1 cellular context compared by ENCODE assay signal in the genomic region with DNA sequence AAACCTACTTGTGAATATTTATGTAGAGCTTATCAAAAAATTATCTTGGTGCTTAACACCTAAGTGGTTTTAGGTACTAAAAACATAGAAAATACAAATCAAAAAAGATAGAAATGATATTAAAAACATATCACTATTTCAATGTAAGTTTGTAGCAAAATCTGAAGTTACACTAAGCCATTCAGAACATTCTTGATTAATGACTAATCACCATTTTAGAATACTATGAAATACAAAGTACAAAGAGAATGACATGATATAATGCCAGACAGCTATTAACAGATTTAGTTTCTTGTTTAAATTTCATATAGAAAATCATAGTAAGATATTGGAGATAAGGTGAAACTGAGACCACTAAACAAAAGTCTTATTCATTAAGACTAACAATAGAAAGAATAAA.
TF ChIP-seq lines count a peak whose summit lies in the region.

No MANE protein-coding gene starts in this region.

TF ChIP-seq in GM23338, 12 proteins besides CTCF, POLR2A, EP300 and RAD21 (continued from another document):
- no peak for TF ChIP-seq POLR2AphosphoS5 (IDR thresholded peaks at IDR 0.05; ENCODE audit: low read depth)
- TF ChIP-seq CREB1 (CRISPR knock-in tag; IDR thresholded peaks at IDR 0.05; ENCODE audit: low read depth), result no peak
- no peak for TF ChIP-seq ZNF114 (CRISPR knock-in tag; IDR thresholded peaks at IDR 0.05)
- no peak for TF ChIP-seq ZNF331 (CRISPR knock-in tag; IDR thresholded peaks at IDR 0.05; ENCODE audit: low read depth)
- no peak for TF ChIP-seq JUNB (IDR thresholded peaks at IDR 0.05; ENCODE audit: unreplicated experiment)
- TF ChIP-seq, protein P1, sequence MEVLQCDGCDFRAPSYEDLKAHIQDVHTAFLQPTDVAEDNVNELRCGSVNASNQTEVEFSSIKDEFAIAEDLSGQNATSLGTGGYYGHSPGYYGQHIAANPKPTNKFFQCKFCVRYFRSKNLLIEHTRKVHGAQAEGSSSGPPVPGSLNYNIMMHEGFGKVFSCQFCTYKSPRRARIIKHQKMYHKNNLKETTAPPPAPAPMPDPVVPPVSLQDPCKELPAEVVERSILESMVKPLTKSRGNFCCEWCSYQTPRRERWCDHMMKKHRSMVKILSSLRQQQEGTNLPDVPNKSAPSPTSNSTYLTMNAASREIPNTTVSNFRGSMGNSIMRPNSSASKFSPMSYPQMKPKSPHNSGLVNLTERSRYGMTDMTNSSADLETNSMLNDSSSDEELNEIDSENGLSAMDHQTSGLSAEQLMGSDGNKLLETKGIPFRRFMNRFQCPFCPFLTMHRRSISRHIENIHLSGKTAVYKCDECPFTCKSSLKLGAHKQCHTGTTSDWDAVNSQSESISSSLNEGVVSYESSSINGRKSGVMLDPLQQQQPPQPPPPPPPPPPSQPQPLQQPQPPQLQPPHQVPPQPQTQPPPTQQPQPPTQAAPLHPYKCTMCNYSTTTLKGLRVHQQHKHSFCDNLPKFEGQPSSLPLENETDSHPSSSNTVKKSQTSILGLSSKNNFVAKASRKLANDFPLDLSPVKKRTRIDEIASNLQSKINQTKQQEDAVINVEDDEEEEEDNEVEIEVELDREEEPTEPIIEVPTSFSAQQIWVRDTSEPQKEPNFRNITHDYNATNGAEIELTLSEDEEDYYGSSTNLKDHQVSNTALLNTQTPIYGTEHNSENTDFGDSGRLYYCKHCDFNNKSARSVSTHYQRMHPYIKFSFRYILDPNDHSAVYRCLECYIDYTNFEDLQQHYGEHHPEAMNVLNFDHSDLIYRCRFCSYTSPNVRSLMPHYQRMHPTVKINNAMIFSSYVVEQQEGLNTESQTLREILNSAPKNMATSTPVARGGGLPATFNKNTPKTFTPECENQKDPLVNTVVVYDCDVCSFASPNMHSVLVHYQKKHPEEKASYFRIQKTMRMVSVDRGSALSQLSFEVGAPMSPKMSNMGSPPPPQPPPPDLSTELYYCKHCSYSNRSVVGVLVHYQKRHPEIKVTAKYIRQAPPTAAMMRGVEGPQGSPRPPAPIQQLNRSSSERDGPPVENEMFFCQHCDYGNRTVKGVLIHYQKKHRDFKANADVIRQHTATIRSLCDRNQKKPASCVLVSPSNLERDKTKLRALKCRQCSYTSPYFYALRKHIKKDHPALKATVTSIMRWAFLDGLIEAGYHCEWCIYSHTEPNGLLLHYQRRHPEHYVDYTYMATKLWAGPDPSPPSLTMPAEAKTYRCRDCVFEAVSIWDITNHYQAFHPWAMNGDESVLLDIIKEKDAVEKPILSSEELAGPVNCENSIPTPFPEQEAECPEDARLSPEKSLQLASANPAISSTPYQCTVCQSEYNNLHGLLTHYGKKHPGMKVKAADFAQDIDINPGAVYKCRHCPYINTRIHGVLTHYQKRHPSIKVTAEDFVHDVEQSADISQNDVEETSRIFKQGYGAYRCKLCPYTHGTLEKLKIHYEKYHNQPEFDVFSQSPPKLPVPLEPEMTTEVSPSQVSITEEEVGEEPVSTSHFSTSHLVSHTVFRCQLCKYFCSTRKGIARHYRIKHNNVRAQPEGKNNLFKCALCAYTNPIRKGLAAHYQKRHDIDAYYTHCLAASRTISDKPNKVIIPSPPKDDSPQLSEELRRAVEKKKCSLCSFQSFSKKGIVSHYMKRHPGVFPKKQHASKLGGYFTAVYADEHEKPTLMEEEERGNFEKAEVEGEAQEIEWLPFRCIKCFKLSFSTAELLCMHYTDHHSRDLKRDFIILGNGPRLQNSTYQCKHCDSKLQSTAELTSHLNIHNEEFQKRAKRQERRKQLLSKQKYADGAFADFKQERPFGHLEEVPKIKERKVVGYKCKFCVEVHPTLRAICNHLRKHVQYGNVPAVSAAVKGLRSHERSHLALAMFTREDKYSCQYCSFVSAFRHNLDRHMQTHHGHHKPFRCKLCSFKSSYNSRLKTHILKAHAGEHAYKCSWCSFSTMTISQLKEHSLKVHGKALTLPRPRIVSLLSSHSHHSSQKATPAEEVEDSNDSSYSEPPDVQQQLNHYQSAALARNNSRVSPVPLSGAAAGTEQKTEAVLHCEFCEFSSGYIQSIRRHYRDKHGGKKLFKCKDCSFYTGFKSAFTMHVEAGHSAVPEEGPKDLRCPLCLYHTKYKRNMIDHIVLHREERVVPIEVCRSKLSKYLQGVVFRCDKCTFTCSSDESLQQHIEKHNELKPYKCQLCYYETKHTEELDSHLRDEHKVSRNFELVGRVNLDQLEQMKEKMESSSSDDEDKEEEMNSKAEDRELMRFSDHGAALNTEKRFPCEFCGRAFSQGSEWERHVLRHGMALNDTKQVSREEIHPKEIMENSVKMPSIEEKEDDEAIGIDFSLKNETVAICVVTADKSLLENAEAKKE (CRISPR knock-in tag; IDR thresholded peaks at IDR 0.05), result no peak
- no peak for TF ChIP-seq EZH2phosphoT487 (IDR thresholded peaks at IDR 0.05; ENCODE audit: unreplicated experiment)
- TF ChIP-seq NANOG (IDR thresholded peaks at IDR 0.05; ENCODE audit: borderline replicate concordance), result no peak
